1 cellular context compared by ENCODE assay signal in genomic region chr12:93563807-93564538, GRCh38.
TF ChIP-seq lines count a peak whose summit lies in the region.

No MANE protein-coding gene starts in this region.

TF ChIP-seq in HepG2, 621 proteins besides CTCF, POLR2A, EP300 and RAD21 (continued from another document and continues in another):
- no peak for TF ChIP-seq ZNF138 (CRISPR knock-in tag; IDR thresholded peaks at IDR 0.05; ENCODE audit: low read depth)
- TF ChIP-seq HOXA7 (CRISPR knock-in tag; IDR thresholded peaks at IDR 0.05): no peak
- TF ChIP-seq HIC2 (CRISPR knock-in tag; IDR thresholded peaks at IDR 0.05; ENCODE audit: low read depth): peak; percentile 97
- no peak for TF ChIP-seq CAMTA2 (CRISPR knock-in tag; IDR thresholded peaks at IDR 0.05; ENCODE audit: borderline replicate concordance)
- TF ChIP-seq HNRNPLL (IDR thresholded peaks at IDR 0.05; ENCODE audit: low read depth, low read length, poor library complexity, severe bottlenecking): no peak
- no peak for TF ChIP-seq MXD1 (CRISPR knock-in tag; IDR thresholded peaks at IDR 0.05)
- TF ChIP-seq, protein P1, sequence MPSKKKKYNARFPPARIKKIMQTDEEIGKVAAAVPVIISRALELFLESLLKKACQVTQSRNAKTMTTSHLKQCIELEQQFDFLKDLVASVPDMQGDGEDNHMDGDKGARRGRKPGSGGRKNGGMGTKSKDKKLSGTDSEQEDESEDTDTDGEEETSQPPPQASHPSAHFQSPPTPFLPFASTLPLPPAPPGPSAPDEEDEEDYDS (CRISPR knock-in tag; IDR thresholded peaks at IDR 0.05): no peak
- no peak for TF ChIP-seq SP4 (CRISPR knock-in tag; IDR thresholded peaks at IDR 0.05)
- TF ChIP-seq IRF2 (CRISPR knock-in tag; IDR thresholded peaks at IDR 0.05): peak; percentile 84
- TF ChIP-seq ZNF598 (CRISPR knock-in tag; IDR thresholded peaks at IDR 0.05; ENCODE audit: borderline replicate concordance): no peak
- TF ChIP-seq POGZ (CRISPR knock-in tag; IDR thresholded peaks at IDR 0.05): peak; percentile 84; the same call in 1 of the 2 replicates
- no peak for TF ChIP-seq MXD3 (CRISPR knock-in tag; IDR thresholded peaks at IDR 0.05)
- peak; percentile 71 for TF ChIP-seq ZKSCAN1 (IDR thresholded peaks at IDR 0.05; ENCODE audit: low read length)
- TF ChIP-seq, protein P2, sequence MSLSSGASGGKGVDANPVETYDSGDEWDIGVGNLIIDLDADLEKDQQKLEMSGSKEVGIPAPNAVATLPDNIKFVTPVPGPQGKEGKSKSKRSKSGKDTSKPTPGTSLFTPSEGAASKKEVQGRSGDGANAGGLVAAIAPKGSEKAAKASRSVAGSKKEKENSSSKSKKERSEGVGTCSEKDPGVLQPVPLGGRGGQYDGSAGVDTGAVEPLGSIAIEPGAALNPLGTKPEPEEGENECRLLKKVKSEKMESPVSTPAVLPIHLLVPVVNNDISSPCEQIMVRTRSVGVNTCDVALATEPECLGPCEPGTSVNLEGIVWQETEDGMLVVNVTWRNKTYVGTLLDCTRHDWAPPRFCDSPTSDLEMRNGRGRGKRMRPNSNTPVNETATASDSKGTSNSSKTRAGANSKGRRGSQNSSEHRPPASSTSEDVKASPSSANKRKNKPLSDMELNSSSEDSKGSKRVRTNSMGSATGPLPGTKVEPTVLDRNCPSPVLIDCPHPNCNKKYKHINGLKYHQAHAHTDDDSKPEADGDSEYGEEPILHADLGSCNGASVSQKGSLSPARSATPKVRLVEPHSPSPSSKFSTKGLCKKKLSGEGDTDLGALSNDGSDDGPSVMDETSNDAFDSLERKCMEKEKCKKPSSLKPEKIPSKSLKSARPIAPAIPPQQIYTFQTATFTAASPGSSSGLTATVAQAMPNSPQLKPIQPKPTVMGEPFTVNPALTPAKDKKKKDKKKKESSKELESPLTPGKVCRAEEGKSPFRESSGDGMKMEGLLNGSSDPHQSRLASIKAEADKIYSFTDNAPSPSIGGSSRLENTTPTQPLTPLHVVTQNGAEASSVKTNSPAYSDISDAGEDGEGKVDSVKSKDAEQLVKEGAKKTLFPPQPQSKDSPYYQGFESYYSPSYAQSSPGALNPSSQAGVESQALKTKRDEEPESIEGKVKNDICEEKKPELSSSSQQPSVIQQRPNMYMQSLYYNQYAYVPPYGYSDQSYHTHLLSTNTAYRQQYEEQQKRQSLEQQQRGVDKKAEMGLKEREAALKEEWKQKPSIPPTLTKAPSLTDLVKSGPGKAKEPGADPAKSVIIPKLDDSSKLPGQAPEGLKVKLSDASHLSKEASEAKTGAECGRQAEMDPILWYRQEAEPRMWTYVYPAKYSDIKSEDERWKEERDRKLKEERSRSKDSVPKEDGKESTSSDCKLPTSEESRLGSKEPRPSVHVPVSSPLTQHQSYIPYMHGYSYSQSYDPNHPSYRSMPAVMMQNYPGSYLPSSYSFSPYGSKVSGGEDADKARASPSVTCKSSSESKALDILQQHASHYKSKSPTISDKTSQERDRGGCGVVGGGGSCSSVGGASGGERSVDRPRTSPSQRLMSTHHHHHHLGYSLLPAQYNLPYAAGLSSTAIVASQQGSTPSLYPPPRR (CRISPR knock-in tag; IDR thresholded peaks at IDR 0.05; ENCODE audit: borderline replicate concordance): peak; percentile 90
- TF ChIP-seq JUND (CRISPR knock-in tag; IDR thresholded peaks at IDR 0.05): peak; percentile 88
- TF ChIP-seq ZSCAN21 (CRISPR knock-in tag; IDR thresholded peaks at IDR 0.05; ENCODE audit: borderline replicate concordance): peak; percentile 79
- no peak for TF ChIP-seq GABPA (IDR thresholded peaks at IDR 0.05; ENCODE audit: low read depth, low read length)
- no peak; the same call in 1 of the 2 replicates for TF ChIP-seq GABPA (CRISPR knock-in tag; IDR thresholded peaks at IDR 0.05; ENCODE audit: low read depth)
- TF ChIP-seq, protein P3, sequence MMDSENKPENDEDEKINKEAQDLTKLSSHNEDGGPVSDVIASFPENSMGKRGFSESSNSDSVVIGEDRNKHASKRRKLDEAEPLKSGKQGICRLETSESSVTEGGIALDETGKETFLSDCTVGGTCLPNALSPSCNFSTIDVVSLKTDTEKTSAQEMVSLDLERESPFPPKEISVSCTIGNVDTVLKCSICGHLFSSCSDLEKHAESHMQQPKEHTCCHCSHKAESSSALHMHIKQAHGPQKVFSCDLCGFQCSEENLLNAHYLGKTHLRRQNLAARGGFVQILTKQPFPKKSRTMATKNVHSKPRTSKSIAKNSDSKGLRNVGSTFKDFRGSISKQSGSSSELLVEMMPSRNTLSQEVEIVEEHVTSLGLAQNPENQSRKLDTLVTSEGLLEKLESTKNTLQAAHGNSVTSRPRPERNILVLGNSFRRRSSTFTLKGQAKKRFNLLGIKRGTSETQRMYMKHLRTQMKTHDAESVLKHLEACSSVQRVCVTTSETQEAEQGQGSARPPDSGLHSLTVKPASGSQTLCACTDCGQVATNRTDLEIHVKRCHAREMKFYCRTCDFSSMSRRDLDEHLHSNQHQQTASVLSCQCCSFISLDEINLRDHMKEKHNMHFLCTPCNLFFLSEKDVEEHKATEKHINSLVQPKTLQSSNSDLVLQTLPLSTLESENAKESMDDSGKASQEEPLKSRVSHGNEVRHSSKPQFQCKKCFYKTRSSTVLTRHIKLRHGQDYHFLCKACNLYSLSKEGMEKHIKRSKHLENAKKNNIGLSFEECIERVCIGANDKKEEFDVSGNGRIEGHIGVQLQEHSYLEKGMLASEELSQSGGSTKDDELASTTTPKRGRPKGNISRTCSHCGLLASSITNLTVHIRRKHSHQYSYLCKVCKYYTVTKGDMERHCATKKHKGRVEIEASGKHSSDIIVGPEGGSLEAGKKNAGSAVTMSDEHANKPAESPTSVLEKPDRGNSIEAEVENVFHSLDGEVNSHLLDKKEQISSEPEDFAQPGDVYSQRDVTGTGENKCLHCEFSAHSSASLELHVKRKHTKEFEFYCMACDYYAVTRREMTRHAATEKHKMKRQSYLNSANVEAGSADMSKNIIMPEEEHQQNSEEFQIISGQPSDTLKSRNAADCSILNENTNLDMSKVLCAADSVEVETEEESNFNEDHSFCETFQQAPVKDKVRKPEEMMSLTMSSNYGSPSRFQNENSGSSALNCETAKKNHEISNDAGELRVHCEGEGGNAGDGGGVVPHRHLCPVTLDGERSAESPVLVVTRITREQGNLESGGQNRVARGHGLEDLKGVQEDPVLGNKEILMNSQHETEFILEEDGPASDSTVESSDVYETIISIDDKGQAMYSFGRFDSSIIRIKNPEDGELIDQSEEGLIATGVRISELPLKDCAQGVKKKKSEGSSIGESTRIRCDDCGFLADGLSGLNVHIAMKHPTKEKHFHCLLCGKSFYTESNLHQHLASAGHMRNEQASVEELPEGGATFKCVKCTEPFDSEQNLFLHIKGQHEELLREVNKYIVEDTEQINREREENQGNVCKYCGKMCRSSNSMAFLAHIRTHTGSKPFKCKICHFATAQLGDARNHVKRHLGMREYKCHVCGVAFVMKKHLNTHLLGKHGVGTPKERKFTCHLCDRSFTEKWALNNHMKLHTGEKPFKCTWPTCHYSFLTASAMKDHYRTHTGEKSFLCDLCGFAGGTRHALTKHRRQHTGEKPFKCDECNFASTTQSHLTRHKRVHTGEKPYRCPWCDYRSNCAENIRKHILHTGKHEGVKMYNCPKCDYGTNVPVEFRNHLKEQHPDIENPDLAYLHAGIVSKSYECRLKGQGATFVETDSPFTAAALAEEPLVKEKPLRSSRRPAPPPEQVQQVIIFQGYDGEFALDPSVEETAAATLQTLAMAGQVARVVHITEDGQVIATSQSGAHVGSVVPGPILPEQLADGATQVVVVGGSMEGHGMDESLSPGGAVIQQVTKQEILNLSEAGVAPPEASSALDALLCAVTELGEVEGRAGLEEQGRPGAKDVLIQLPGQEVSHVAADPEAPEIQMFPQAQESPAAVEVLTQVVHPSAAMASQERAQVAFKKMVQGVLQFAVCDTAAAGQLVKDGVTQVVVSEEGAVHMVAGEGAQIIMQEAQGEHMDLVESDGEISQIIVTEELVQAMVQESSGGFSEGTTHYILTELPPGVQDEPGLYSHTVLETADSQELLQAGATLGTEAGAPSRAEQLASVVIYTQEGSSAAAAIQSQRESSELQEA (CRISPR knock-in tag; IDR thresholded peaks at IDR 0.05; ENCODE audit: not compliant biosample characterization): no peak
- 0 out of 4 replicates have a peak, but pooled peaks of 1 of the 2 experiments have one; percentile 53 for TF ChIP-seq HMGXB4 (CRISPR knock-in tag; IDR thresholded peaks at IDR 0.05; ENCODE audit: borderline replicate concordance in 1 of 2, low read depth in 1 of 2)
- TF ChIP-seq ZNF770 (CRISPR knock-in tag; IDR thresholded peaks at IDR 0.05): 0 out of 2 replicates have a peak, but pooled peaks have one; percentile 20
- peak; percentile 69; the same call in 1 of the 2 replicates for TF ChIP-seq TP53 (CRISPR knock-in tag; conservative IDR thresholded peaks at IDR 0.05)
- 0 out of 2 replicates have a peak, but pooled peaks have one; percentile 39 for TF ChIP-seq CREB1 (IDR thresholded peaks at IDR 0.05)
- peak; percentile 63 for TF ChIP-seq CREB1 (CRISPR knock-in tag; IDR thresholded peaks at IDR 0.05)
- TF ChIP-seq MTF2 (CRISPR knock-in tag; IDR thresholded peaks at IDR 0.05; ENCODE audit: borderline replicate concordance): no peak
- TF ChIP-seq, protein P4, sequence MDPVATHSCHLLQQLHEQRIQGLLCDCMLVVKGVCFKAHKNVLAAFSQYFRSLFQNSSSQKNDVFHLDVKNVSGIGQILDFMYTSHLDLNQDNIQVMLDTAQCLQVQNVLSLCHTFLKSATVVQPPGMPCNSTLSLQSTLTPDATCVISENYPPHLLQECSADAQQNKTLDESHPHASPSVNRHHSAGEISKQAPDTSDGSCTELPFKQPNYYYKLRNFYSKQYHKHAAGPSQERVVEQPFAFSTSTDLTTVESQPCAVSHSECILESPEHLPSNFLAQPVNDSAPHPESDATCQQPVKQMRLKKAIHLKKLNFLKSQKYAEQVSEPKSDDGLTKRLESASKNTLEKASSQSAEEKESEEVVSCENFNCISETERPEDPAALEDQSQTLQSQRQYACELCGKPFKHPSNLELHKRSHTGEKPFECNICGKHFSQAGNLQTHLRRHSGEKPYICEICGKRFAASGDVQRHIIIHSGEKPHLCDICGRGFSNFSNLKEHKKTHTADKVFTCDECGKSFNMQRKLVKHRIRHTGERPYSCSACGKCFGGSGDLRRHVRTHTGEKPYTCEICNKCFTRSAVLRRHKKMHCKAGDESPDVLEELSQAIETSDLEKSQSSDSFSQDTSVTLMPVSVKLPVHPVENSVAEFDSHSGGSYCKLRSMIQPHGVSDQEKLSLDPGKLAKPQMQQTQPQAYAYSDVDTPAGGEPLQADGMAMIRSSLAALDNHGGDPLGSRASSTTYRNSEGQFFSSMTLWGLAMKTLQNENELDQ (CRISPR knock-in tag; IDR thresholded peaks at IDR 0.05; ENCODE audit: borderline replicate concordance): no peak
- TF ChIP-seq, protein P5, sequence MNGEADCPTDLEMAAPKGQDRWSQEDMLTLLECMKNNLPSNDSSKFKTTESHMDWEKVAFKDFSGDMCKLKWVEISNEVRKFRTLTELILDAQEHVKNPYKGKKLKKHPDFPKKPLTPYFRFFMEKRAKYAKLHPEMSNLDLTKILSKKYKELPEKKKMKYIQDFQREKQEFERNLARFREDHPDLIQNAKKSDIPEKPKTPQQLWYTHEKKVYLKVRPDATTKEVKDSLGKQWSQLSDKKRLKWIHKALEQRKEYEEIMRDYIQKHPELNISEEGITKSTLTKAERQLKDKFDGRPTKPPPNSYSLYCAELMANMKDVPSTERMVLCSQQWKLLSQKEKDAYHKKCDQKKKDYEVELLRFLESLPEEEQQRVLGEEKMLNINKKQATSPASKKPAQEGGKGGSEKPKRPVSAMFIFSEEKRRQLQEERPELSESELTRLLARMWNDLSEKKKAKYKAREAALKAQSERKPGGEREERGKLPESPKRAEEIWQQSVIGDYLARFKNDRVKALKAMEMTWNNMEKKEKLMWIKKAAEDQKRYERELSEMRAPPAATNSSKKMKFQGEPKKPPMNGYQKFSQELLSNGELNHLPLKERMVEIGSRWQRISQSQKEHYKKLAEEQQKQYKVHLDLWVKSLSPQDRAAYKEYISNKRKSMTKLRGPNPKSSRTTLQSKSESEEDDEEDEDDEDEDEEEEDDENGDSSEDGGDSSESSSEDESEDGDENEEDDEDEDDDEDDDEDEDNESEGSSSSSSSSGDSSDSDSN (CRISPR knock-in tag; IDR thresholded peaks at IDR 0.05): peak; percentile 69
